Comparison of ENCODE assay signal across 1 cellular context in genomic region chr6:168355716-168356522, GRCh38.
TF ChIP-seq lines count a peak whose summit lies in the region.

No MANE protein-coding gene starts in this region.

TF ChIP-seq in HepG2, 621 proteins besides CTCF, POLR2A, EP300 and RAD21 (continued from another document and continues in another):
- TF ChIP-seq FOXP4 (CRISPR knock-in tag; IDR thresholded peaks at IDR 0.05) (peak; percentile 45), ISX (CRISPR knock-in tag; conservative IDR thresholded peaks at IDR 0.05) (no peak), YEATS2 (CRISPR knock-in tag; IDR thresholded peaks at IDR 0.05; ENCODE audit: borderline replicate concordance) (no peak), SKI (IDR thresholded peaks at IDR 0.05; ENCODE audit: partially characterized antibody) (peak; percentile 34), MEF2D (CRISPR knock-in tag; IDR thresholded peaks at IDR 0.05) (no peak), GABPA (IDR thresholded peaks at IDR 0.05; ENCODE audit: low read depth, low read length) (no peak), GABPA (CRISPR knock-in tag; IDR thresholded peaks at IDR 0.05; ENCODE audit: low read depth) (no peak), CBX5 (CRISPR knock-in tag; IDR thresholded peaks at IDR 0.05; ENCODE audit: borderline replicate concordance) (no peak; the same call in 1 of the 2 replicates), TFDP2 (CRISPR knock-in tag; IDR thresholded peaks at IDR 0.05) (no peak), ATF7 (IDR thresholded peaks at IDR 0.05) (no peak), ATF7 (CRISPR knock-in tag; IDR thresholded peaks at IDR 0.05) (no peak), ZBTB14 (CRISPR knock-in tag; IDR thresholded peaks at IDR 0.05) (no peak), GLMP (CRISPR knock-in tag; IDR thresholded peaks at IDR 0.05; ENCODE audit: borderline replicate concordance) (no peak), ZNF331 (CRISPR knock-in tag; IDR thresholded peaks at IDR 0.05) (peak; percentile 44; the same call in 1 of the 2 replicates), MEIS2 (CRISPR knock-in tag; IDR thresholded peaks at IDR 0.05) (peak; percentile 28; the same call in 1 of the 2 replicates), FOSL2 (CRISPR knock-in tag; IDR thresholded peaks at IDR 0.05) (peak; percentile 53), MATR3 (CRISPR knock-in tag; IDR thresholded peaks at IDR 0.05) (no peak), ZNF282 (IDR thresholded peaks at IDR 0.05; ENCODE audit: partially characterized antibody) (no peak), ZNF589 (CRISPR knock-in tag; conservative IDR thresholded peaks at IDR 0.05) (no peak), NFE2 (CRISPR knock-in tag; IDR thresholded peaks at IDR 0.05) (no peak), ZFP1 (CRISPR knock-in tag; IDR thresholded peaks at IDR 0.05) (no peak), ZBTB3 (CRISPR knock-in tag; IDR thresholded peaks at IDR 0.05; ENCODE audit: borderline replicate concordance, low read depth) (no peak), MLXIP (CRISPR knock-in tag; IDR thresholded peaks at IDR 0.05; ENCODE audit: borderline replicate concordance) (no peak), CHCHD3 (CRISPR knock-in tag; IDR thresholded peaks at IDR 0.05) (no peak), SAFB2 (CRISPR knock-in tag; IDR thresholded peaks at IDR 0.05; ENCODE audit: borderline replicate concordance, low read depth) (peak; percentile 92), ARNT2 (CRISPR knock-in tag; IDR thresholded peaks at IDR 0.05; ENCODE audit: low read depth) (peak; percentile 32; the same call in 1 of the 2 replicates), ZNF431 (CRISPR knock-in tag; IDR thresholded peaks at IDR 0.05; ENCODE audit: borderline replicate concordance, low read depth) (no peak), KLF11 (CRISPR knock-in tag; IDR thresholded peaks at IDR 0.05) (no peak), ZNF460 (CRISPR knock-in tag; IDR thresholded peaks at IDR 0.05; ENCODE audit: borderline replicate concordance) (no peak), ZMYM4 (CRISPR knock-in tag; IDR thresholded peaks at IDR 0.05) (peak; percentile 26; the same call in 1 of the 2 replicates), GATAD2A (CRISPR knock-in tag; IDR thresholded peaks at IDR 0.05) (peak; percentile 64), MED1 (CRISPR knock-in tag; IDR thresholded peaks at IDR 0.05) (peak; percentile 51; the same call in 1 of the 2 replicates), ZNF644 (CRISPR knock-in tag; IDR thresholded peaks at IDR 0.05; ENCODE audit: low read depth) (no peak), NONO (IDR thresholded peaks at IDR 0.05) (no peak), NONO (CRISPR knock-in tag; conservative IDR thresholded peaks at IDR 0.05) (no peak), ZNF614 (CRISPR knock-in tag; IDR thresholded peaks at IDR 0.05; ENCODE audit: borderline replicate concordance) (no peak), BORCS8-MEF2B (CRISPR knock-in tag; IDR thresholded peaks at IDR 0.05) (peak; percentile 17; the same call in 1 of the 2 replicates)
- TF ChIP-seq, protein P1, sequence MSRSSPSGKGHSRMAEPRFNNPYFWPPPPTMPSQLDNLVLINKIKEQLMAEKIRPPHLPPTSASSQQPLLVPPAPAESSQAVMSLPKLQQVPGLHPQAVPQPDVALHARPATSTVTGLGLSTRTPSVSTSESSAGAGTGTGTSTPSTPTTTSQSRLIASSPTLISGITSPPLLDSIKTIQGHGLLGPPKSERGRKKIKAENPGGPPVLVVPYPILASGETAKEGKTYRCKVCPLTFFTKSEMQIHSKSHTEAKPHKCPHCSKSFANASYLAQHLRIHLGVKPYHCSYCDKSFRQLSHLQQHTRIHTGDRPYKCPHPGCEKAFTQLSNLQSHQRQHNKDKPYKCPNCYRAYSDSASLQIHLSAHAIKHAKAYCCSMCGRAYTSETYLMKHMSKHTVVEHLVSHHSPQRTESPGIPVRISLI (CRISPR knock-in tag; IDR thresholded peaks at IDR 0.05; ENCODE audit: borderline replicate concordance) = no peak
- TF ChIP-seq, protein P2, sequence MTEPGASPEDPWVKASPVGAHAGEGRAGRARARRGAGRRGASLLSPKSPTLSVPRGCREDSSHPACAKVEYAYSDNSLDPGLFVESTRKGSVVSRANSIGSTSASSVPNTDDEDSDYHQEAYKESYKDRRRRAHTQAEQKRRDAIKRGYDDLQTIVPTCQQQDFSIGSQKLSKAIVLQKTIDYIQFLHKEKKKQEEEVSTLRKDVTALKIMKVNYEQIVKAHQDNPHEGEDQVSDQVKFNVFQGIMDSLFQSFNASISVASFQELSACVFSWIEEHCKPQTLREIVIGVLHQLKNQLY (CRISPR knock-in tag; IDR thresholded peaks at IDR 0.05) = no peak
- TF ChIP-seq, protein P3, sequence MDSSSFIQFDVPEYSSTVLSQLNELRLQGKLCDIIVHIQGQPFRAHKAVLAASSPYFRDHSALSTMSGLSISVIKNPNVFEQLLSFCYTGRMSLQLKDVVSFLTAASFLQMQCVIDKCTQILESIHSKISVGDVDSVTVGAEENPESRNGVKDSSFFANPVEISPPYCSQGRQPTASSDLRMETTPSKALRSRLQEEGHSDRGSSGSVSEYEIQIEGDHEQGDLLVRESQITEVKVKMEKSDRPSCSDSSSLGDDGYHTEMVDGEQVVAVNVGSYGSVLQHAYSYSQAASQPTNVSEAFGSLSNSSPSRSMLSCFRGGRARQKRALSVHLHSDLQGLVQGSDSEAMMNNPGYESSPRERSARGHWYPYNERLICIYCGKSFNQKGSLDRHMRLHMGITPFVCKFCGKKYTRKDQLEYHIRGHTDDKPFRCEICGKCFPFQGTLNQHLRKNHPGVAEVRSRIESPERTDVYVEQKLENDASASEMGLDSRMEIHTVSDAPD (CRISPR knock-in tag; IDR thresholded peaks at IDR 0.05) = no peak
- TF ChIP-seq, protein P4, sequence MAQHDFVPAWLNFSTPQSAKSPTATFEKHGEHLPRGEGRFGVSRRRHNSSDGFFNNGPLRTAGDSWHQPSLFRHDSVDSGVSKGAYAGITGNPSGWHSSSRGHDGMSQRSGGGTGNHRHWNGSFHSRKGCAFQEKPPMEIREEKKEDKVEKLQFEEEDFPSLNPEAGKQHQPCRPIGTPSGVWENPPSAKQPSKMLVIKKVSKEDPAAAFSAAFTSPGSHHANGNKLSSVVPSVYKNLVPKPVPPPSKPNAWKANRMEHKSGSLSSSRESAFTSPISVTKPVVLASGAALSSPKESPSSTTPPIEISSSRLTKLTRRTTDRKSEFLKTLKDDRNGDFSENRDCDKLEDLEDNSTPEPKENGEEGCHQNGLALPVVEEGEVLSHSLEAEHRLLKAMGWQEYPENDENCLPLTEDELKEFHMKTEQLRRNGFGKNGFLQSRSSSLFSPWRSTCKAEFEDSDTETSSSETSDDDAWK (CRISPR knock-in tag; IDR thresholded peaks at IDR 0.05) = no peak
- TF ChIP-seq, protein P5, sequence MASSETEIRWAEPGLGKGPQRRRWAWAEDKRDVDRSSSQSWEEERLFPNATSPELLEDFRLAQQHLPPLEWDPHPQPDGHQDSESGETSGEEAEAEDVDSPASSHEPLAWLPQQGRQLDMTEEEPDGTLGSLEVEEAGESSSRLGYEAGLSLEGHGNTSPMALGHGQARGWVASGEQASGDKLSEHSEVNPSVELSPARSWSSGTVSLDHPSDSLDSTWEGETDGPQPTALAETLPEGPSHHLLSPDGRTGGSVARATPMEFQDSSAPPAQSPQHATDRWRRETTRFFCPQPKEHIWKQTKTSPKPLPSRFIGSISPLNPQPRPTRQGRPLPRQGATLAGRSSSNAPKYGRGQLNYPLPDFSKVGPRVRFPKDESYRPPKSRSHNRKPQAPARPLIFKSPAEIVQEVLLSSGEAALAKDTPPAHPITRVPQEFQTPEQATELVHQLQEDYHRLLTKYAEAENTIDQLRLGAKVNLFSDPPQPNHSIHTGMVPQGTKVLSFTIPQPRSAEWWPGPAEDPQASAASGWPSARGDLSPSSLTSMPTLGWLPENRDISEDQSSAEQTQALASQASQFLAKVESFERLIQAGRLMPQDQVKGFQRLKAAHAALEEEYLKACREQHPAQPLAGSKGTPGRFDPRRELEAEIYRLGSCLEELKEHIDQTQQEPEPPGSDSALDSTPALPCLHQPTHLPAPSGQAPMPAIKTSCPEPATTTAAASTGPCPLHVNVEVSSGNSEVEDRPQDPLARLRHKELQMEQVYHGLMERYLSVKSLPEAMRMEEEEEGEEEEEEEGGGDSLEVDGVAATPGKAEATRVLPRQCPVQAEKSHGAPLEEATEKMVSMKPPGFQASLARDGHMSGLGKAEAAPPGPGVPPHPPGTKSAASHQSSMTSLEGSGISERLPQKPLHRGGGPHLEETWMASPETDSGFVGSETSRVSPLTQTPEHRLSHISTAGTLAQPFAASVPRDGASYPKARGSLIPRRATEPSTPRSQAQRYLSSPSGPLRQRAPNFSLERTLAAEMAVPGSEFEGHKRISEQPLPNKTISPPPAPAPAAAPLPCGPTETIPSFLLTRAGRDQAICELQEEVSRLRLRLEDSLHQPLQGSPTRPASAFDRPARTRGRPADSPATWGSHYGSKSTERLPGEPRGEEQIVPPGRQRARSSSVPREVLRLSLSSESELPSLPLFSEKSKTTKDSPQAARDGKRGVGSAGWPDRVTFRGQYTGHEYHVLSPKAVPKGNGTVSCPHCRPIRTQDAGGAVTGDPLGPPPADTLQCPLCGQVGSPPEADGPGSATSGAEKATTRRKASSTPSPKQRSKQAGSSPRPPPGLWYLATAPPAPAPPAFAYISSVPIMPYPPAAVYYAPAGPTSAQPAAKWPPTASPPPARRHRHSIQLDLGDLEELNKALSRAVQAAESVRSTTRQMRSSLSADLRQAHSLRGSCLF (CRISPR knock-in tag; IDR thresholded peaks at IDR 0.05; ENCODE audit: borderline replicate concordance) = no peak
- TF ChIP-seq, protein P6, sequence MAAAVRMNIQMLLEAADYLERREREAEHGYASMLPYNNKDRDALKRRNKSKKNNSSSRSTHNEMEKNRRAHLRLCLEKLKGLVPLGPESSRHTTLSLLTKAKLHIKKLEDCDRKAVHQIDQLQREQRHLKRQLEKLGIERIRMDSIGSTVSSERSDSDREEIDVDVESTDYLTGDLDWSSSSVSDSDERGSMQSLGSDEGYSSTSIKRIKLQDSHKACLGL (CRISPR knock-in tag; IDR thresholded peaks at IDR 0.05) = no peak
- TF ChIP-seq, protein P7, sequence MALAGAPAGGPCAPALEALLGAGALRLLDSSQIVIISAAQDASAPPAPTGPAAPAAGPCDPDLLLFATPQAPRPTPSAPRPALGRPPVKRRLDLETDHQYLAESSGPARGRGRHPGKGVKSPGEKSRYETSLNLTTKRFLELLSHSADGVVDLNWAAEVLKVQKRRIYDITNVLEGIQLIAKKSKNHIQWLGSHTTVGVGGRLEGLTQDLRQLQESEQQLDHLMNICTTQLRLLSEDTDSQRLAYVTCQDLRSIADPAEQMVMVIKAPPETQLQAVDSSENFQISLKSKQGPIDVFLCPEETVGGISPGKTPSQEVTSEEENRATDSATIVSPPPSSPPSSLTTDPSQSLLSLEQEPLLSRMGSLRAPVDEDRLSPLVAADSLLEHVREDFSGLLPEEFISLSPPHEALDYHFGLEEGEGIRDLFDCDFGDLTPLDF (CRISPR knock-in tag; IDR thresholded peaks at IDR 0.05) = no peak
